Comparison of ENCODE assay signal across 21 cellular contexts in the genomic region with DNA sequence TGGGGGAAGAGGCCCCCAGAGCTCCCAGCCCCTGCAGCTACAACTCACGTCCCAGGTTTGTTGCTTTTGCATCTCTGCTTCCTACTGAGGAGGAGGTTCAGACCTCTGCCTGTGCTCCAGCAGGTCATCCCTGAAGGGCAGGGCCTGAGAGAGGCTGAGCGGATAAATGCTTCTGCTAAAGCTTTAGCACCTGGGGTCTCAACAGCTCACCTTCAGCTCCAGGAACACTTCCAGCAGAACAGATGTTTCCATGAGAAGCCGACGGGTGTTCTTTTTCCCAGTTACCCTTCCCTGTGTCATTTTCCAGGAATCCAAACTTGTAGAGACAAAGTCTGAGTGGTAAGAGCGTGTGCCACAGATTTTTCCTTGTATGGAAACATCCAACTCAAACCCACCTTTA.
DNase-seq lines count a peak whose midpoint lies in the region; ATAC-seq, FAIRE-seq and TF ChIP-seq lines count a peak whose summit lies in the region.
"Had no signal": no experiment of that assay in that cellular context is flagged by ENCODE, and none has a peak within 500 bp of the region (broad histone marks: within the 10 kb centered on the region; RNA-seq: fewer than 3 reads in every experiment).

No MANE protein-coding gene starts in this region.

- no TSS peak for BruUV-seq in A673 (replicated peaks; lab: Mats Ljungman, UMichigan)

- DNase-seq in GM23338 (ENCODE audit: low spot score) = no peak
- DNase-seq in WTC11 (ENCODE audit: low spot score) = no peak
- peak; percentile 42 for DNase-seq in left kidney (ENCODE audit: low read depth, low spot score)
- peak in 4 of 6 donors; percentile 29 to 73 (median 46) for DNase-seq in pancreas
- DNase-seq in effector memory CD8-positive, alpha-beta T cell = no peak
- DNase-seq in A673 (ENCODE audit: low spot score) = no peak
- no peak for DNase-seq in sigmoid colon
- DNase-seq: 8988T; C1 segment of cervical spinal cord; Calu3; CD4-positive, alpha-beta memory T cell; COR-L47; DMS53; DMS79 treated with DMSO at 0.1 percent for 48 hours; GF-D8; GM23248; HFFc6 had no signal

- FAIRE-seq in pancreas (lab: Jason Lieb, UNC) = no peak
- FAIRE-seq: A549, GM12891, GM18507 had no signal

- WGBS in pancreas, 2 donors = 42 to 49% methylated on average over 5 of the region's 5 CpGs
- WGBS in sigmoid colon, 2 donors = 85 to 92% methylated on average over 5 of the region's 5 CpGs

- H3K79me2 ChIP-seq in GM23338 (replicated peaks; ENCODE audit: insufficient read depth) = no peaks in the 10 kb centered on the region

- TF ChIP-seq CTCF in GM23338 (conservative IDR thresholded peaks at IDR 0.05; ENCODE audit: low read depth in 2 of 2) = no peak
- TF ChIP-seq CTCF in WTC11 (IDR thresholded peaks at IDR 0.05) = no peak
- no peak for TF ChIP-seq CTCF in pancreas (IDR thresholded peaks at IDR 0.05)
- TF ChIP-seq CTCF in A673 (conservative IDR thresholded peaks at IDR 0.05; ENCODE audit: low read depth, low read length) = no peak
- no peak for TF ChIP-seq CTCF in sigmoid colon (IDR thresholded peaks at IDR 0.05)

- no peaks in the 10 kb centered on the region for H4K20me1 ChIP-seq in GM23338 (replicated peaks; ENCODE audit: insufficient read depth)

- H3K36me3 ChIP-seq in GM23338 (ENCODE audit: insufficient read depth) (no peaks in the 10 kb centered on the region), pancreas (no peaks in the 10 kb centered on the region), A673 (ENCODE audit: insufficient read depth, low read length, poor library complexity, severe bottlenecking) (no peaks in the 10 kb centered on the region), sigmoid colon (no peaks in the 10 kb centered on the region)
- H3K36me3 ChIP-seq: HAP-1 had no signal

- no peak for TF ChIP-seq POLR2A in sigmoid colon (IDR thresholded peaks at IDR 0.05)

- CTCF ChIA-PET in WTC11 (lab: Charles Lee) (interaction anchor here (1.4 to 1.9 kb wide), 2 partner anchors 17 to 208 kb away, joined by 4 to 9 read pairs; no protein-coding TSS in a partner anchor), A673 (lab: Charles Lee) (no interaction called here)

- no peak for TF ChIP-seq EP300 in sigmoid colon (IDR thresholded peaks at IDR 0.05)

- H3K9me3 ChIP-seq in pancreas (no peaks in the 10 kb centered on the region), A673 (ENCODE audit: low read depth, low read length, poor library complexity, severe bottlenecking) (no peaks in the 10 kb centered on the region), sigmoid colon (no peaks in the 10 kb centered on the region)
- H3K9me3 ChIP-seq: A549, HAP-1 had no signal

- H3K27me3 ChIP-seq in GM23338 (ENCODE audit: insufficient read depth) = no peaks in the 10 kb centered on the region
- no peaks in the 10 kb centered on the region for H3K27me3 ChIP-seq in pancreas
- H3K27me3 ChIP-seq in A673 (replicated peaks; ENCODE audit: insufficient read depth, low read depth, low read length, poor library complexity) = peaks cover 14% of the 10 kb centered on the region
- H3K27me3 ChIP-seq in sigmoid colon = no peaks in the 10 kb centered on the region

- H3K36me3 Mint-ChIP-seq in GM23338 (ENCODE audit: low read depth) (no peaks in the 10 kb centered on the region), WTC11 (no peaks in the 10 kb centered on the region)
- H3K36me3 Mint-ChIP-seq in effector memory CD8-positive, alpha-beta T cell (ENCODE audit: insufficient read depth) = no peaks in the 10 kb centered on the region
- H3K36me3 Mint-ChIP-seq: CD4-positive, alpha-beta memory T cell had no signal

- no peak overlapping the region for H2AFZ ChIP-seq in GM23338
- H2AFZ ChIP-seq: GM23248 had no signal

- H3K9me3 Mint-ChIP-seq in GM23338 (no peaks in the 10 kb centered on the region), WTC11 (no peaks in the 10 kb centered on the region)
- no peaks in the 10 kb centered on the region for H3K9me3 Mint-ChIP-seq in effector memory CD8-positive, alpha-beta T cell
- H3K9me3 Mint-ChIP-seq: CD4-positive, alpha-beta memory T cell; HFFc6 had no signal

- intact Hi-C loops in pancreas (cut with DNase I) = no loop called here
- intact Hi-C loops in A673 (cut with micrococcal nuclease; ENCODE audit: unreplicated experiment) = loop anchor here (10.0 kb wide), 1 partner anchor 205 kb away; no protein-coding TSS in a partner anchor
- intact Hi-C loops in sigmoid colon (cut with DNase I) = no loop called here

- H3K27ac ChIP-seq in GM23338 (ENCODE audit: low read depth) (no peak overlapping the region), pancreas (peak overlapping the region in 2 of 4 donors; percentile 52 to 60), A673 (ENCODE audit: low read depth, low read length, poor library complexity, severe bottlenecking) (no peak overlapping the region), sigmoid colon (no peak overlapping the region)
- H3K27ac ChIP-seq: A549, GM23248 had no signal

- ATAC-seq in GM23338 (peak; percentile 26; the same call in 2 of the 3 replicates), WTC11 (peak; percentile 27), pancreas (peak; percentile 34 to 58 (median 53))
- no peak for ATAC-seq in effector memory CD8-positive, alpha-beta T cell (replicated peaks)
- ATAC-seq: A549 had no signal

- H3K4me3 ChIP-seq in GM23338 (no peak overlapping the region), pancreas (no peak overlapping the region), A673 (ENCODE audit: low read depth, low read length, poor library complexity, severe bottlenecking) (no peak overlapping the region), sigmoid colon (no peak overlapping the region)
- H3K4me3 ChIP-seq: A549, GM23248, HAP-1 had no signal

- H3K27ac Mint-ChIP-seq in GM23338 = no peak overlapping the region
- no peak overlapping the region for H3K27ac Mint-ChIP-seq in WTC11
- no peak overlapping the region for H3K27ac Mint-ChIP-seq in effector memory CD8-positive, alpha-beta T cell
- H3K27ac Mint-ChIP-seq: CD4-positive, alpha-beta memory T cell; HFFc6 had no signal

- H3K4me3 Mint-ChIP-seq in GM23338 (no peak overlapping the region), WTC11 (no peak overlapping the region)
- no peak overlapping the region for H3K4me3 Mint-ChIP-seq in effector memory CD8-positive, alpha-beta T cell
- H3K4me3 Mint-ChIP-seq: CD4-positive, alpha-beta memory T cell; HFFc6 had no signal

- POLR2A ChIA-PET in WTC11 (lab: Charles Lee) (no interaction called here), A673 (lab: Charles Lee; ENCODE audit: low non-redundant PET) (no interaction called here)

- no peaks in the 10 kb centered on the region for H3F3A ChIP-seq in GM23338 (replicated peaks; ENCODE audit: low read depth)

- peaks cover 5% of the 10 kb centered on the region; the same call in 1 of the 2 replicates for H3K4me1 ChIP-seq in GM23338 (ENCODE audit: insufficient read depth)
- peaks cover 8 to 24% (median 21%) of the 10 kb centered on the region in 3 donors for H3K4me1 ChIP-seq in pancreas
- H3K4me1 ChIP-seq in A673 (ENCODE audit: insufficient read depth, low read length, poor library complexity, severe bottlenecking) = no peaks in the 10 kb centered on the region
- H3K4me1 ChIP-seq in sigmoid colon = peaks cover 0 to 5% (median 3%) of the 10 kb centered on the region in 4 donors
- H3K4me1 ChIP-seq: A549, HAP-1 had no signal

- H3K4me2 ChIP-seq in GM23338 = no peak overlapping the region
- H3K4me2 ChIP-seq: A549 had no signal

- no peaks in the 10 kb centered on the region for H3K27me3 Mint-ChIP-seq in GM23338 (ENCODE audit: insufficient read depth, low read depth, poor library complexity)
- H3K27me3 Mint-ChIP-seq in WTC11 (ENCODE audit: low read depth) = no peaks in the 10 kb centered on the region
- peaks cover 56 to 65% of the 10 kb centered on the region in 2 donors for H3K27me3 Mint-ChIP-seq in effector memory CD8-positive, alpha-beta T cell

- H3K9me2 ChIP-seq in GM23338 (ENCODE audit: insufficient read depth) = no peaks in the 10 kb centered on the region

- H3K4me1 Mint-ChIP-seq in GM23338 (peaks cover 27% of the 10 kb centered on the region), WTC11 (peaks cover 35% of the 10 kb centered on the region)
- H3K4me1 Mint-ChIP-seq in effector memory CD8-positive, alpha-beta T cell (ENCODE audit: low read depth in 2 of 2) = no peaks in the 10 kb centered on the region

TF ChIP-seq in GM23338, 12 proteins besides CTCF, POLR2A, EP300 and RAD21 (continues in another document):
- TF ChIP-seq CREB1 (CRISPR knock-in tag; IDR thresholded peaks at IDR 0.05; ENCODE audit: low read depth) (no peak), POLR2AphosphoS5 (IDR thresholded peaks at IDR 0.05; ENCODE audit: low read depth) (no peak), ZNF331 (CRISPR knock-in tag; IDR thresholded peaks at IDR 0.05; ENCODE audit: low read depth) (no peak), NANOG (IDR thresholded peaks at IDR 0.05; ENCODE audit: borderline replicate concordance) (no peak)
- TF ChIP-seq, protein P1, sequence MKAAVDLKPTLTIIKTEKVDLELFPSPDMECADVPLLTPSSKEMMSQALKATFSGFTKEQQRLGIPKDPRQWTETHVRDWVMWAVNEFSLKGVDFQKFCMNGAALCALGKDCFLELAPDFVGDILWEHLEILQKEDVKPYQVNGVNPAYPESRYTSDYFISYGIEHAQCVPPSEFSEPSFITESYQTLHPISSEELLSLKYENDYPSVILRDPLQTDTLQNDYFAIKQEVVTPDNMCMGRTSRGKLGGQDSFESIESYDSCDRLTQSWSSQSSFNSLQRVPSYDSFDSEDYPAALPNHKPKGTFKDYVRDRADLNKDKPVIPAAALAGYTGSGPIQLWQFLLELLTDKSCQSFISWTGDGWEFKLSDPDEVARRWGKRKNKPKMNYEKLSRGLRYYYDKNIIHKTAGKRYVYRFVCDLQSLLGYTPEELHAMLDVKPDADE (IDR thresholded peaks at IDR 0.05) = no peak

TF ChIP-seq in WTC11, 78 proteins besides CTCF, POLR2A, EP300 and RAD21:
- TF ChIP-seq, protein P2, sequence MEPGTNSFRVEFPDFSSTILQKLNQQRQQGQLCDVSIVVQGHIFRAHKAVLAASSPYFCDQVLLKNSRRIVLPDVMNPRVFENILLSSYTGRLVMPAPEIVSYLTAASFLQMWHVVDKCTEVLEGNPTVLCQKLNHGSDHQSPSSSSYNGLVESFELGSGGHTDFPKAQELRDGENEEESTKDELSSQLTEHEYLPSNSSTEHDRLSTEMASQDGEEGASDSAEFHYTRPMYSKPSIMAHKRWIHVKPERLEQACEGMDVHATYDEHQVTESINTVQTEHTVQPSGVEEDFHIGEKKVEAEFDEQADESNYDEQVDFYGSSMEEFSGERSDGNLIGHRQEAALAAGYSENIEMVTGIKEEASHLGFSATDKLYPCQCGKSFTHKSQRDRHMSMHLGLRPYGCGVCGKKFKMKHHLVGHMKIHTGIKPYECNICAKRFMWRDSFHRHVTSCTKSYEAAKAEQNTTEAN (CRISPR knock-in tag; IDR thresholded peaks at IDR 0.05) = no peak
- TF ChIP-seq SMAD3 (CRISPR knock-in tag; IDR thresholded peaks at IDR 0.05; ENCODE audit: borderline replicate concordance) = no peak
- TF ChIP-seq ZNF263 (CRISPR knock-in tag; IDR thresholded peaks at IDR 0.05; ENCODE audit: low read depth) = 0 out of 2 replicates have a peak, but pooled peaks have one; percentile 35
TF ChIP-seq in WTC11: peak in this region for 1.

Comparison
In these comparisons a context has a peak if more than half of its experiments do, and no peak if none do; other contexts are left out.
1. DNase-seq: peak in left kidney (single experiment) and pancreas (4 of 6); none in GM23338 (single experiment), WTC11 (single experiment), effector memory CD8-positive, alpha-beta T cell (0 of 3), A673 (single experiment) and sigmoid colon (single experiment).